ENCODE assay signal across 13 cellular contexts in the genomic region with DNA sequence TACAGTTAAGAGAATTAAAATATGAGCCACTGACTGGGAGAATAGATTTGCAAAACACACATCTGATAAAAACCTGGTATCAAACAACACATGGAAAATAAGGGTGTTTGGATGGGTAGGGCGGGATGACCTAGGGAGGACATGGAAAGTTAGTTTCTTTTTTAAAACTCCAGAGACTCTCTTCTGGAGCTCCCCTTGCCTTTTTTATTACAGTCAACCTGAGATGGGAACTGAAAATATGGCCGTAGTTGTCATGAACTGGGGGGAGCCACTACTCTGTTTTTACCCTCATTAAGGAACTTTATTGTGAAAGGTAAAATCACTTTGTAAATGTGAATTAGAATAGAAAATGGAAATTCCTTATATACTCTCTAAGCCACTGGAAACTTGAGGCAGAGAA.
DNase-seq lines count a peak whose midpoint lies in the region; ATAC-seq and TF ChIP-seq lines count a peak whose summit lies in the region.
"Had no signal": no experiment of that assay in that cellular context is flagged by ENCODE, and none has a peak within 500 bp of the region (broad histone marks: within the 10 kb centered on the region; RNA-seq: fewer than 3 reads in every experiment).

No MANE protein-coding gene starts in this region.

- peak; percentile 47 for ATAC-seq in GM18909 (IDR thresholded peaks at IDR 0.05; ENCODE audit: poor library complexity, unreplicated experiment)
- peak; percentile 41 for ATAC-seq in GM21619 (IDR thresholded peaks at IDR 0.05; ENCODE audit: unreplicated experiment)
- peak; percentile 29 for ATAC-seq in HG03196 (IDR thresholded peaks at IDR 0.05; ENCODE audit: unreplicated experiment)
- ATAC-seq in upper lobe of right lung, result no peak
- no peak for ATAC-seq in GM18861 (IDR thresholded peaks at IDR 0.05; ENCODE audit: unreplicated experiment)

- no peak overlapping the region for H3K4me3 ChIP-seq in upper lobe of right lung
- H3K4me3 ChIP-seq: lung had no signal

- peaks cover 5% of the 10 kb centered on the region for H3K27me3 Mint-ChIP-seq in nephron progenitor cell (ENCODE audit: low read depth, poor library complexity)

- H3K4me1 Mint-ChIP-seq in nephron progenitor cell, result peaks cover 31% of the 10 kb centered on the region

- H3K27ac Mint-ChIP-seq in nephron progenitor cell, result peak overlapping the region; percentile 60

- in situ Hi-C loops in ACHN (cut with HindIII; ENCODE audit: low pct_ligation_motif_present, low pct_unique_long_range_greater_than_20kb, low sequenced_read_pairs), result no loop called here

- DNase-seq in nephron progenitor cell (no peak), upper lobe of right lung (no peak), ACHN (no peak), NCI-H187 treated with DMSO at 0.1 percent for 48 hours (lab: John Stamatoyannopoulos, UW) (no peak)
- DNase-seq: GOT3, NCI-H1417, NCI-H774 had no signal

- H3K27ac ChIP-seq in upper lobe of right lung, result no peak overlapping the region
- H3K27ac ChIP-seq: epithelial cell of prostate had no signal

- H3K36me3 ChIP-seq in upper lobe of right lung, result peaks cover 20% of the 10 kb centered on the region

- TF ChIP-seq CTCF in nephron progenitor cell (IDR thresholded peaks at IDR 0.05), result no peak
- TF ChIP-seq CTCF in upper lobe of right lung (IDR thresholded peaks at IDR 0.05), result no peak

- no peaks in the 10 kb centered on the region for H3K4me1 ChIP-seq in upper lobe of right lung

- H3K4me3 Mint-ChIP-seq in nephron progenitor cell, result no peak overlapping the region

- intact Hi-C loops in upper lobe of right lung (cut with DNase I), result no loop called here

- H3K9me3 Mint-ChIP-seq in nephron progenitor cell, result peaks cover 34% of the 10 kb centered on the region

- no peaks in the 10 kb centered on the region for H3K9me3 ChIP-seq in upper lobe of right lung

- no peaks in the 10 kb centered on the region for H3K27me3 ChIP-seq in upper lobe of right lung

- H3K36me3 Mint-ChIP-seq in nephron progenitor cell (ENCODE audit: low read depth), result peaks cover 60% of the 10 kb centered on the region

Comparison
In these comparisons a context has a peak if more than half of its experiments do, and no peak if none do; other contexts are left out.
1. ATAC-seq: peak in GM18909 (single experiment), GM21619 (single experiment) and HG03196 (single experiment); none in upper lobe of right lung (single experiment) and GM18861 (single experiment).